Comparison of ENCODE assay signal across 1 cellular context in the genomic region with DNA sequence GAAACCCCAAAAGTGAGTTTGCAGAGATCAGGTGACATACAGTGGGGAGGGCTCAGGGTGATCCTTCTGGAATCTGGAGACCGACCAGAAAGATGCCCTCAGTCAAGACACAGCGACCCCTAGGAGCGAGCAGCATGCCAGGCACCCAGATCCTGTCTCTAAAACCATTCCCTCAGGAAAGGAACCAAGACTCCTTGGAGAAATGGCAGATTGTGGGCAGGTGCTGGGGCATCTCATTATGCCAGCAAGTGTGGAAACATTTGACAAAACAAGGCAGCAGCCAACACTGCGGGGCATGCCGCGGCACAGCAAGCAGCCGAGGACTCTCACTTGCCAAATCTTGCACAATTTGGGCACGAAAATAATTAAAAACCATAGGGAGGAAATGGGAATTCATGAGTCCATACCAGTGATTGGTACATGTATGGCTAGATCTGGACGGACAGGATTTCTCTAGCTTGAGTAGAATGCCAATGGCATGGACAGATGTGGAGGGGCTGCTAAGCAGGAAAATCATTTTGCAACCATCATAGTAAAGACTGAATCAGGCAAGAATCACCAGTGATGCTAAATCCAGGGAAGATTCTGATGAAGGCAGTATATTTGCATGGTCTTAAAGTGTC.
TF ChIP-seq lines count a peak whose summit lies in the region.

No MANE protein-coding gene starts in this region.

TF ChIP-seq in WTC11, 78 proteins besides CTCF, POLR2A, EP300 and RAD21:
- TF ChIP-seq ZNF671 (CRISPR knock-in tag; IDR thresholded peaks at IDR 0.05) (no peak), NR1H2 (CRISPR knock-in tag; IDR thresholded peaks at IDR 0.05) (no peak), OVOL2 (CRISPR knock-in tag; IDR thresholded peaks at IDR 0.05; ENCODE audit: borderline replicate concordance) (no peak), SOX15 (CRISPR knock-in tag; IDR thresholded peaks at IDR 0.05) (no peak), ESRRA (CRISPR knock-in tag; IDR thresholded peaks at IDR 0.05; ENCODE audit: borderline replicate concordance) (no peak), CREB1 (CRISPR knock-in tag; IDR thresholded peaks at IDR 0.05) (no peak), ZMAT4 (CRISPR knock-in tag; IDR thresholded peaks at IDR 0.05) (no peak), ARID4B (CRISPR knock-in tag; IDR thresholded peaks at IDR 0.05; ENCODE audit: borderline replicate concordance) (no peak), CREM (CRISPR knock-in tag; IDR thresholded peaks at IDR 0.05) (no peak), TEAD4 (CRISPR knock-in tag; IDR thresholded peaks at IDR 0.05) (no peak)
- TF ChIP-seq, protein P1, sequence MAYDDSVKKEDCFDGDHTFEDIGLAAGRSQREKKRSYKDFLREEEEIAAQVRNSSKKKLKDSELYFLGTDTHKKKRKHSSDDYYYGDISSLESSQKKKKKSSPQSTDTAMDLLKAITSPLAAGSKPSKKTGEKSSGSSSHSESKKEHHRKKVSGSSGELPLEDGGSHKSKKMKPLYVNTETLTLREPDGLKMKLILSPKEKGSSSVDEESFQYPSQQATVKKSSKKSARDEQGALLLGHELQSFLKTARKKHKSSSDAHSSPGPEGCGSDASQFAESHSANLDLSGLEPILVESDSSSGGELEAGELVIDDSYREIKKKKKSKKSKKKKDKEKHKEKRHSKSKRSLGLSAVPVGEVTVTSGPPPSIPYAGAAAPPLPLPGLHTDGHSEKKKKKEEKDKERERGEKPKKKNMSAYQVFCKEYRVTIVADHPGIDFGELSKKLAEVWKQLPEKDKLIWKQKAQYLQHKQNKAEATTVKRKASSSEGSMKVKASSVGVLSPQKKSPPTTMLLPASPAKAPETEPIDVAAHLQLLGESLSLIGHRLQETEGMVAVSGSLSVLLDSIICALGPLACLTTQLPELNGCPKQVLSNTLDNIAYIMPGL (CRISPR knock-in tag; IDR thresholded peaks at IDR 0.05): no peak
- TF ChIP-seq, protein P2, sequence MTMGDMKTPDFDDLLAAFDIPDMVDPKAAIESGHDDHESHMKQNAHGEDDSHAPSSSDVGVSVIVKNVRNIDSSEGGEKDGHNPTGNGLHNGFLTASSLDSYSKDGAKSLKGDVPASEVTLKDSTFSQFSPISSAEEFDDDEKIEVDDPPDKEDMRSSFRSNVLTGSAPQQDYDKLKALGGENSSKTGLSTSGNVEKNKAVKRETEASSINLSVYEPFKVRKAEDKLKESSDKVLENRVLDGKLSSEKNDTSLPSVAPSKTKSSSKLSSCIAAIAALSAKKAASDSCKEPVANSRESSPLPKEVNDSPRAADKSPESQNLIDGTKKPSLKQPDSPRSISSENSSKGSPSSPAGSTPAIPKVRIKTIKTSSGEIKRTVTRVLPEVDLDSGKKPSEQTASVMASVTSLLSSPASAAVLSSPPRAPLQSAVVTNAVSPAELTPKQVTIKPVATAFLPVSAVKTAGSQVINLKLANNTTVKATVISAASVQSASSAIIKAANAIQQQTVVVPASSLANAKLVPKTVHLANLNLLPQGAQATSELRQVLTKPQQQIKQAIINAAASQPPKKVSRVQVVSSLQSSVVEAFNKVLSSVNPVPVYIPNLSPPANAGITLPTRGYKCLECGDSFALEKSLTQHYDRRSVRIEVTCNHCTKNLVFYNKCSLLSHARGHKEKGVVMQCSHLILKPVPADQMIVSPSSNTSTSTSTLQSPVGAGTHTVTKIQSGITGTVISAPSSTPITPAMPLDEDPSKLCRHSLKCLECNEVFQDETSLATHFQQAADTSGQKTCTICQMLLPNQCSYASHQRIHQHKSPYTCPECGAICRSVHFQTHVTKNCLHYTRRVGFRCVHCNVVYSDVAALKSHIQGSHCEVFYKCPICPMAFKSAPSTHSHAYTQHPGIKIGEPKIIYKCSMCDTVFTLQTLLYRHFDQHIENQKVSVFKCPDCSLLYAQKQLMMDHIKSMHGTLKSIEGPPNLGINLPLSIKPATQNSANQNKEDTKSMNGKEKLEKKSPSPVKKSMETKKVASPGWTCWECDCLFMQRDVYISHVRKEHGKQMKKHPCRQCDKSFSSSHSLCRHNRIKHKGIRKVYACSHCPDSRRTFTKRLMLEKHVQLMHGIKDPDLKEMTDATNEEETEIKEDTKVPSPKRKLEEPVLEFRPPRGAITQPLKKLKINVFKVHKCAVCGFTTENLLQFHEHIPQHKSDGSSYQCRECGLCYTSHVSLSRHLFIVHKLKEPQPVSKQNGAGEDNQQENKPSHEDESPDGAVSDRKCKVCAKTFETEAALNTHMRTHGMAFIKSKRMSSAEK (CRISPR knock-in tag; IDR thresholded peaks at IDR 0.05; ENCODE audit: borderline replicate concordance): no peak
